9 cellular contexts compared by ENCODE assay signal in the genomic region with DNA sequence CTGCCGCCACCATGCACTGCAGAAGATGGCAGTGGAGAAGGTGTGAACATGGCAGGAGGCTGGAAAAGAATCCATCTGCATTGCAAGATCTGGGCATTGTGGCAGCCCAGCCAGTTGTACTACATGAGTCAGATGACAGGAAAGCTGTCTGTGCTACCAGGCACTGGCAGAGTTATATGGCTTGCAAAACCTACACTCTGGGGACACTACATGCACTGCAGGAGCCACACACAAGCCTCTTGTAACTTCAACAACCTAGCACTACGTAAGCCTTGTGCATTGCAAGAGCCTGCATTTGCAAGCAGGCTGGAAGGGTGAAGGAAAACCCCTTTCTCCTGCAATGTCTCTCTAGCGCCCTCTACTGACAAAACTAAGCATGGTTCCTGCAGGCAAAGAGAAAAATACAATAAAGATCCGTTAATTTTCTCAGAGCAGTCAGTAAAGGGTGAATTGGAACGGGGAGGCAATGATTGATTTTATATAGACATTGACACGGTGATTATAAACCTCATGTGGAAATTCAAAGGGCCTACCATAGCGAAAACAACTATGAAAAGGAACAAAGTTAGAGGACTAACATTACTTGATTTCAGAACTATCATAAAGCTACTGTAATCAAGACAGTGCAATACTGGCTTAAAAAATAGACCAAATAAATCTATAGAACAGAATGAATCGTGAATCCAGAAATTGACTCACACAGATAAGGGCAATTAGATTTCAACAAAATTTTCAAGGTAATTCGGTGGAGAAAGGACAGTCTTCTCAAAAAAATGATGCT. TPM values are rescaled to one million over a fixed set of nuclear protein-coding genes. Genes with fewer than 3 reads are reported as not detected.
DNase-seq lines count a peak whose midpoint lies in the region; ATAC-seq and TF ChIP-seq lines count a peak whose summit lies in the region.
"Had no signal": no experiment of that assay in that cellular context is flagged by ENCODE, and none has a peak within 500 bp of the region (broad histone marks: within the 10 kb centered on the region; RNA-seq: fewer than 3 reads in every experiment).

No MANE protein-coding gene starts in this region.

- H3K27me3 ChIP-seq in colonic mucosa (no peaks in the 10 kb centered on the region), liver (ENCODE audit: control insufficient read depth in 4 of 4, insufficient read depth in 4 of 4, low read length in 3 of 4) (no peaks in the 10 kb centered on the region)

- no peaks in the 10 kb centered on the region for H3K36me3 Mint-ChIP-seq in WTC11

- peaks cover 3% of the 10 kb centered on the region; the same call in 1 of the 2 replicates for H3K27me3 Mint-ChIP-seq in WTC11 (ENCODE audit: low read depth)

- H3K36me3 ChIP-seq in colonic mucosa (no peaks in the 10 kb centered on the region), liver (ENCODE audit: control insufficient read depth in 4 of 4, insufficient read depth in 3 of 4, low read depth in 1 of 4, low read length in 3 of 4) (no peaks in the 10 kb centered on the region)

- CTCF ChIA-PET in WTC11 (lab: Charles Lee), result interaction anchor here (0.6 to 2.3 kb wide), 8 partner anchors 13 to 475 kb away, joined by 3 to 6 read pairs (median 4); partner anchors contain the start of genes DYNLT5 and SGIP1

- ATAC-seq in GM18511 (IDR thresholded peaks at IDR 0.05; ENCODE audit: unreplicated experiment), result peak; percentile 84
- ATAC-seq in HG03025 (IDR thresholded peaks at IDR 0.05; ENCODE audit: low FRiP score, unreplicated experiment), result peak; percentile 69
- ATAC-seq in WTC11, result peak; percentile 87

- 24% methylated on average over 9 of the region's 9 CpGs for WGBS in liver

- H3K27ac ChIP-seq in colonic mucosa (no peak overlapping the region), liver (ENCODE audit: low read depth in 1 of 2, low read length in 2 of 2) (no peak overlapping the region)

- H3K9ac ChIP-seq in colonic mucosa (ENCODE audit: low read depth in 2 of 2, low read length in 2 of 2) (no peak overlapping the region), liver (ENCODE audit: low read depth in 1 of 2, low read length in 2 of 2) (peak overlapping the region in 1 of 2 donors; percentile 22)

- POLR2A ChIA-PET in WTC11 (lab: Charles Lee), result no interaction called here

- no peak overlapping the region for H3K4me3 ChIP-seq in AG10803 (ENCODE audit: low read length)
- no peak overlapping the region for H3K4me3 ChIP-seq in colonic mucosa
- H3K4me3 ChIP-seq in liver (ENCODE audit: low read depth in 1 of 3, low read length in 3 of 3), result no peak overlapping the region

- peaks cover 13% of the 10 kb centered on the region for H3K4me1 Mint-ChIP-seq in WTC11

- H3K4me1 ChIP-seq in colonic mucosa, result no peaks in the 10 kb centered on the region
- peaks cover 0 to 7% (median 0%) of the 10 kb centered on the region in 4 donors for H3K4me1 ChIP-seq in liver (ENCODE audit: control insufficient read depth in 4 of 4, insufficient read depth in 4 of 4, low read length in 3 of 4)

- H3K9me3 Mint-ChIP-seq in WTC11, result peaks cover 6% of the 10 kb centered on the region

- peak; percentile 79 to 88 for TF ChIP-seq RAD21 in liver (IDR thresholded peaks at IDR 0.05)

- DNase-seq in AG10803 (ENCODE audit: low read depth) (peak; percentile 82), NCI-H2171 treated with DMSO at 0.1 percent for 48 hours (lab: John Stamatoyannopoulos, UW) (peak; percentile 38), WTC11 (ENCODE audit: low spot score) (peak; percentile 56), colonic mucosa (peak; percentile 53)
- DNase-seq in stimulated activated CD8-positive, alpha-beta memory T cell treated with anti-CD3 and anti-CD28 coated beads, Interleukin-4, amount 100 ng/mL, for 48 hours, result peak; percentile 61

- no peak overlapping the region for H3K27ac Mint-ChIP-seq in WTC11
- H3K27ac Mint-ChIP-seq: IgD-negative memory B cell had no signal

- intact Hi-C loops in colonic mucosa (cut with DNase I), result loop anchor here (10.0 kb wide), 1 partner anchor 471 kb away; no protein-coding TSS in a partner anchor

- no peak overlapping the region for H3K4me3 Mint-ChIP-seq in WTC11
- H3K4me3 Mint-ChIP-seq: IgD-negative memory B cell had no signal

- H3K9me3 ChIP-seq in colonic mucosa (no peaks in the 10 kb centered on the region), liver (ENCODE audit: control insufficient read depth in 4 of 4, low read length in 3 of 4) (no peaks in the 10 kb centered on the region)

- peak; percentile 99 for TF ChIP-seq CTCF in AG10803 (conservative IDR thresholded peaks at IDR 0.05; ENCODE audit: low read length)
- TF ChIP-seq CTCF in WTC11 (IDR thresholded peaks at IDR 0.05), result peak; percentile 92
- peak; percentile 90 for TF ChIP-seq CTCF in colonic mucosa (IDR thresholded peaks at IDR 0.05)
- peak; percentile 90 for TF ChIP-seq CTCF in liver (IDR thresholded peaks at IDR 0.05; ENCODE audit: low read depth, low read length, missing input control)

TF ChIP-seq in WTC11, 78 proteins besides CTCF, POLR2A, EP300 and RAD21 (continues in another document):
- no peak for TF ChIP-seq NR1H2 (CRISPR knock-in tag; IDR thresholded peaks at IDR 0.05)
- TF ChIP-seq, protein P1, sequence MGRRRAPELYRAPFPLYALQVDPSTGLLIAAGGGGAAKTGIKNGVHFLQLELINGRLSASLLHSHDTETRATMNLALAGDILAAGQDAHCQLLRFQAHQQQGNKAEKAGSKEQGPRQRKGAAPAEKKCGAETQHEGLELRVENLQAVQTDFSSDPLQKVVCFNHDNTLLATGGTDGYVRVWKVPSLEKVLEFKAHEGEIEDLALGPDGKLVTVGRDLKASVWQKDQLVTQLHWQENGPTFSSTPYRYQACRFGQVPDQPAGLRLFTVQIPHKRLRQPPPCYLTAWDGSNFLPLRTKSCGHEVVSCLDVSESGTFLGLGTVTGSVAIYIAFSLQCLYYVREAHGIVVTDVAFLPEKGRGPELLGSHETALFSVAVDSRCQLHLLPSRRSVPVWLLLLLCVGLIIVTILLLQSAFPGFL (CRISPR knock-in tag; IDR thresholded peaks at IDR 0.05; ENCODE audit: borderline replicate concordance), result no peak
- no peak for TF ChIP-seq TP53 (CRISPR knock-in tag; IDR thresholded peaks at IDR 0.05)
- TF ChIP-seq ZNF317 (CRISPR knock-in tag; IDR thresholded peaks at IDR 0.05; ENCODE audit: borderline replicate concordance, low read depth), result no peak
- TF ChIP-seq, protein P2, sequence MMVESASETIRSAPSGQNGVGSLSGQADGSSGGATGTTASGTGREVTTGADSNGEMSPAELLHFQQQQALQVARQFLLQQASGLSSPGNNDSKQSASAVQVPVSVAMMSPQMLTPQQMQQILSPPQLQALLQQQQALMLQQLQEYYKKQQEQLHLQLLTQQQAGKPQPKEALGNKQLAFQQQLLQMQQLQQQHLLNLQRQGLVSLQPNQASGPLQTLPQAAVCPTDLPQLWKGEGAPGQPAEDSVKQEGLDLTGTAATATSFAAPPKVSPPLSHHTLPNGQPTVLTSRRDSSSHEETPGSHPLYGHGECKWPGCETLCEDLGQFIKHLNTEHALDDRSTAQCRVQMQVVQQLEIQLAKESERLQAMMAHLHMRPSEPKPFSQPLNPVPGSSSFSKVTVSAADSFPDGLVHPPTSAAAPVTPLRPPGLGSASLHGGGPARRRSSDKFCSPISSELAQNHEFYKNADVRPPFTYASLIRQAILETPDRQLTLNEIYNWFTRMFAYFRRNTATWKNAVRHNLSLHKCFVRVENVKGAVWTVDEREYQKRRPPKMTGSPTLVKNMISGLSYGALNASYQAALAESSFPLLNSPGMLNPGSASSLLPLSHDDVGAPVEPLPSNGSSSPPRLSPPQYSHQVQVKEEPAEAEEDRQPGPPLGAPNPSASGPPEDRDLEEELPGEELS (CRISPR knock-in tag; IDR thresholded peaks at IDR 0.05), result no peak

TF ChIP-seq in liver, 16 proteins besides CTCF, POLR2A, EP300 and RAD21 (continues in another document):
- TF ChIP-seq REST (IDR thresholded peaks at IDR 0.05) (no peak), HNF4A (conservative IDR thresholded peaks at IDR 0.05) (no peak), SP1 (IDR thresholded peaks at IDR 0.05) (no peak), YY1 (IDR thresholded peaks at IDR 0.05) (no peak), GABPA (IDR thresholded peaks at IDR 0.05 in 1 of 2, conservative IDR thresholded peaks at IDR 0.05 in 1 of 2) (no peak), HNF4G (IDR thresholded peaks at IDR 0.05) (no peak)

RNA-seq across cellular contexts. Expression of gene DYNLT5, which starts 26.2 kb away (rescaled TPM):
- total RNA-seq in WTC11 (2021) (1.3 to 1.8 TPM (median 1.6 TPM) in 3 replicates), colonic mucosa (under 1 TPM in 1 of 2 donors, not detected in 1; 0.72 TPM), liver (1 to 10 TPM; 1.3 to 3.1 TPM)
- 1 to 10 TPM in 1 of 2 donors, under 1 TPM in 1; 0.55 to 1.8 TPM for polyA plus RNA-seq in liver
- polyA plus RNA-seq: IgD-negative memory B cell had no signal
